In genomic region chr15:98763179-98763578, GRCh38 we compare ENCODE assay signal across 1 cellular context.
TF ChIP-seq lines count a peak whose summit lies in the region.

No MANE protein-coding gene starts in this region.

TF ChIP-seq in HepG2, 621 proteins besides CTCF, POLR2A, EP300 and RAD21 (continued from another document):
- TF ChIP-seq MIXL1 (CRISPR knock-in tag; IDR thresholded peaks at IDR 0.05) (0 out of 2 replicates have a peak, but pooled peaks have one; percentile 14), CHCHD3 (CRISPR knock-in tag; IDR thresholded peaks at IDR 0.05) (no peak), RAD51 (IDR thresholded peaks at IDR 0.05; ENCODE audit: borderline replicate concordance) (no peak)
TF ChIP-seq in HepG2: peak in this region for 1.
